1 cellular context compared by ENCODE assay signal in the genomic region with DNA sequence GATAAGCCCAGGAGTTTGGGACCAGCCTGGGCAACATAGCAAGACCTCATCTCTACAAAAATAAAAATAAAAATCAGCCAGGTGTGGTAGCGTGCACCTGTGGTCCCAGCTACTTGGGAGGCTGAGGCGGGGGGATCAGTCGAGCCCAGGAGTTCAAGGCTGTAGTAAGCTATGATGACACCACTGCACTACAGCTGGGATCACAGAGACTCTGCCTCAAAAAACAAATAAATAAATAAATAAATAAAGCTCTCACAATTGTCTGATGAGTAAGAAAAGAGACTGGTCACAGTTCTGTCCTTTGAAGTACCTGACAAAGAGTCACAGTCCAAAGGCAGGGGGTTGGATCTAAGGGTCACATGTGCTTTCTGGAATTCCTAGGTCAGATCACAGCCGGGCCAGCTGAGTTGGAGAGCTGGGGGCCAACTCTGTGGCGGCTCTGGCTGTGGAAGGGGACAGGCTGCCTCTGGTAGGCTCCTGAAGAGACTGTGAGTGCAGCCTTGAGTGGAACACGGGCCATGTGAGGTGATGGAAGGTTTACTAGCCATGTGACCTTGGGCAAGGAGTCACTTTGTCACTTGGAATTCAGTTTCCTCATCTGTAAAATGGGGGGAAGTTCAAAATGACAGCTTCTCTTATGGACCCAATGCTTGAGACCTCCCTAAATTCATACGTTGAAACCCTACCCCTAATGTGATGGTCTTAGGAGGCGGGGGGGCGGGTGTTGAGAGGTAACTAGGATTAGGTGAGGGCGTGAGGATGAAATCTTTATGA.
TF ChIP-seq lines count a peak whose summit lies in the region.

No MANE protein-coding gene starts in this region.

TF ChIP-seq in HCT116, 20 proteins besides CTCF, POLR2A, EP300 and RAD21 (continued from another document):
- TF ChIP-seq JUND (IDR thresholded peaks at IDR 0.05): no peak
- no peak for TF ChIP-seq EZH2 (IDR thresholded peaks at IDR 0.05)
- TF ChIP-seq, protein P1, sequence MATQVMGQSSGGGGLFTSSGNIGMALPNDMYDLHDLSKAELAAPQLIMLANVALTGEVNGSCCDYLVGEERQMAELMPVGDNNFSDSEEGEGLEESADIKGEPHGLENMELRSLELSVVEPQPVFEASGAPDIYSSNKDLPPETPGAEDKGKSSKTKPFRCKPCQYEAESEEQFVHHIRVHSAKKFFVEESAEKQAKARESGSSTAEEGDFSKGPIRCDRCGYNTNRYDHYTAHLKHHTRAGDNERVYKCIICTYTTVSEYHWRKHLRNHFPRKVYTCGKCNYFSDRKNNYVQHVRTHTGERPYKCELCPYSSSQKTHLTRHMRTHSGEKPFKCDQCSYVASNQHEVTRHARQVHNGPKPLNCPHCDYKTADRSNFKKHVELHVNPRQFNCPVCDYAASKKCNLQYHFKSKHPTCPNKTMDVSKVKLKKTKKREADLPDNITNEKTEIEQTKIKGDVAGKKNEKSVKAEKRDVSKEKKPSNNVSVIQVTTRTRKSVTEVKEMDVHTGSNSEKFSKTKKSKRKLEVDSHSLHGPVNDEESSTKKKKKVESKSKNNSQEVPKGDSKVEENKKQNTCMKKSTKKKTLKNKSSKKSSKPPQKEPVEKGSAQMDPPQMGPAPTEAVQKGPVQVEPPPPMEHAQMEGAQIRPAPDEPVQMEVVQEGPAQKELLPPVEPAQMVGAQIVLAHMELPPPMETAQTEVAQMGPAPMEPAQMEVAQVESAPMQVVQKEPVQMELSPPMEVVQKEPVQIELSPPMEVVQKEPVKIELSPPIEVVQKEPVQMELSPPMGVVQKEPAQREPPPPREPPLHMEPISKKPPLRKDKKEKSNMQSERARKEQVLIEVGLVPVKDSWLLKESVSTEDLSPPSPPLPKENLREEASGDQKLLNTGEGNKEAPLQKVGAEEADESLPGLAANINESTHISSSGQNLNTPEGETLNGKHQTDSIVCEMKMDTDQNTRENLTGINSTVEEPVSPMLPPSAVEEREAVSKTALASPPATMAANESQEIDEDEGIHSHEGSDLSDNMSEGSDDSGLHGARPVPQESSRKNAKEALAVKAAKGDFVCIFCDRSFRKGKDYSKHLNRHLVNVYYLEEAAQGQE (IDR thresholded peaks at IDR 0.05; ENCODE audit: low read depth): no peak
- no peak for TF ChIP-seq EGR1 (IDR thresholded peaks at IDR 0.05; ENCODE audit: low read depth)
- no peak for TF ChIP-seq FOSL1 (IDR thresholded peaks at IDR 0.05; ENCODE audit: low read depth)
- TF ChIP-seq, protein P2, sequence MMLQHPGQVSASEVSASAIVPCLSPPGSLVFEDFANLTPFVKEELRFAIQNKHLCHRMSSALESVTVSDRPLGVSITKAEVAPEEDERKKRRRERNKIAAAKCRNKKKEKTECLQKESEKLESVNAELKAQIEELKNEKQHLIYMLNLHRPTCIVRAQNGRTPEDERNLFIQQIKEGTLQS (IDR thresholded peaks at IDR 0.05): no peak
- no peak for TF ChIP-seq SP1 (IDR thresholded peaks at IDR 0.05; ENCODE audit: low read depth)
- TF ChIP-seq, protein P3, sequence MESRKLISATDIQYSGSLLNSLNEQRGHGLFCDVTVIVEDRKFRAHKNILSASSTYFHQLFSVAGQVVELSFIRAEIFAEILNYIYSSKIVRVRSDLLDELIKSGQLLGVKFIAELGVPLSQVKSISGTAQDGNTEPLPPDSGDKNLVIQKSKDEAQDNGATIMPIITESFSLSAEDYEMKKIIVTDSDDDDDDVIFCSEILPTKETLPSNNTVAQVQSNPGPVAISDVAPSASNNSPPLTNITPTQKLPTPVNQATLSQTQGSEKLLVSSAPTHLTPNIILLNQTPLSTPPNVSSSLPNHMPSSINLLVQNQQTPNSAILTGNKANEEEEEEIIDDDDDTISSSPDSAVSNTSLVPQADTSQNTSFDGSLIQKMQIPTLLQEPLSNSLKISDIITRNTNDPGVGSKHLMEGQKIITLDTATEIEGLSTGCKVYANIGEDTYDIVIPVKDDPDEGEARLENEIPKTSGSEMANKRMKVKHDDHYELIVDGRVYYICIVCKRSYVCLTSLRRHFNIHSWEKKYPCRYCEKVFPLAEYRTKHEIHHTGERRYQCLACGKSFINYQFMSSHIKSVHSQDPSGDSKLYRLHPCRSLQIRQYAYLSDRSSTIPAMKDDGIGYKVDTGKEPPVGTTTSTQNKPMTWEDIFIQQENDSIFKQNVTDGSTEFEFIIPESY (IDR thresholded peaks at IDR 0.05; ENCODE audit: extremely low read depth, insufficient replicate concordance, low read length): no peak
- TF ChIP-seq SIN3A (IDR thresholded peaks at IDR 0.05; ENCODE audit: low read depth): no peak
- TF ChIP-seq CBX3 (IDR thresholded peaks at IDR 0.05; ENCODE audit: low read depth): no peak
- TF ChIP-seq ZNF274 (IDR thresholded peaks at IDR 0.05; ENCODE audit: low read depth, low read length): no peak
